In genomic region chr17:69402052-69402451, GRCh38 we compare ENCODE assay signal across 22 cellular contexts. TPM values are rescaled to one million over a fixed set of nuclear protein-coding genes. Genes with fewer than 3 reads are reported as not detected.
A peak's percentile ranks its signal among the peaks of the same experiment; 100 is the strongest.
DNase-seq lines count a peak whose midpoint lies in the region; ATAC-seq and TF ChIP-seq lines count a peak whose summit lies in the region.
"Had no signal": no experiment of that assay in that cellular context is flagged by ENCODE, and none has a peak within 500 bp of the region (broad histone marks: within the 10 kb centered on the region; RNA-seq: fewer than 3 reads in every experiment).

No MANE protein-coding gene starts in this region.

- no peaks in the 10 kb centered on the region for H3K36me3 Mint-ChIP-seq in osteocyte (ENCODE audit: unreplicated experiment)
- H3K36me3 Mint-ChIP-seq in immature natural killer cell: no peaks in the 10 kb centered on the region
- peaks cover 3 to 6% of the 10 kb centered on the region in 2 donors for H3K36me3 Mint-ChIP-seq in stimulated activated naive B cell treated with anti-CD40 and anti-IgM and Interleukin-4, amounts not matched to agents 10 μg/mL and 1 μg/mL and 100 μg/mL, for 72 hours

- no peak overlapping the region for H3K4me3 ChIP-seq in astrocyte of the spinal cord (ENCODE audit: low read depth, low read length)
- H3K4me3 ChIP-seq: BLaER1 treated with 17β-estradiol and CSF1 and Interleukin-3, amounts not matched to agents 10 nM and 100 nM; SJCRH30 had no signal

- H3K27ac Mint-ChIP-seq in osteocyte (ENCODE audit: unreplicated experiment) (peak overlapping the region; percentile 44), immature natural killer cell (no peak overlapping the region)
- no peak overlapping the region for H3K27ac Mint-ChIP-seq in stimulated activated naive B cell treated with anti-CD40 and anti-IgM and Interleukin-4, amounts not matched to agents 10 μg/mL and 1 μg/mL and 100 μg/mL, for 72 hours
- H3K27ac Mint-ChIP-seq: CD4-positive, alpha-beta T cell; IgD-negative memory B cell had no signal

- in situ Hi-C loops in astrocyte of the spinal cord (cut with HindIII; ENCODE audit: low sequenced_read_pairs): no loop called here

- ATAC-seq in HG02798 (IDR thresholded peaks at IDR 0.05; ENCODE audit: poor library complexity, unreplicated experiment): no peak
- no peak for ATAC-seq in stimulated activated naive B cell treated with anti-CD40 and anti-IgM and Interleukin-4, amounts not matched to agents 10 μg/mL and 1 μg/mL and 100 μg/mL, for 72 hours (replicated peaks)
- ATAC-seq: Right ventricle myocardium inferior, SK-N-SH treated with all-trans-retinoic acid at 6 μM for 48 hours had no signal

- H3K27me3 Mint-ChIP-seq in osteocyte (ENCODE audit: unreplicated experiment) (no peaks in the 10 kb centered on the region), immature natural killer cell (ENCODE audit: low read depth in 3 of 3) (peaks cover 2 to 7% (median 2%) of the 10 kb centered on the region in 3 donors)
- H3K27me3 Mint-ChIP-seq in stimulated activated naive B cell treated with anti-CD40 and anti-IgM and Interleukin-4, amounts not matched to agents 10 μg/mL and 1 μg/mL and 100 μg/mL, for 72 hours: peaks cover 7 to 24% of the 10 kb centered on the region in 2 donors
- H3K27me3 Mint-ChIP-seq: CD4-positive, alpha-beta T cell had no signal

- DNase-seq in Daoy (ENCODE audit: low read depth) (peak; percentile 25), HS-27A (ENCODE audit: low read depth) (peak; percentile 24), astrocyte of the spinal cord (ENCODE audit: low read depth, low spot score) (peak; percentile 40), osteocyte (ENCODE audit: extremely low spot score, unreplicated experiment) (no peak), COR-L47 (lab: John Stamatoyannopoulos, UW) (no peak), immature natural killer cell (no peak)
- no peak for DNase-seq in stimulated activated naive B cell treated with anti-CD40 and anti-IgM and Interleukin-4, amounts not matched to agents 10 μg/mL and 1 μg/mL and 100 μg/mL, for 72 hours
- DNase-seq: AML-193; CD4-positive, alpha-beta T cell; NCI-H1048; NCI-H1417 treated with DMSO at 0.1 percent for 48 hours; NCI-H1694 treated with DMSO at 0.1 percent for 48 hours; NCI-H2081; NCI-H2227 treated with DMSO at 0.1 percent for 48 hours; NCI-H69; OCI-M1; SJCRH30 had no signal

- H3K4me3 Mint-ChIP-seq in osteocyte (ENCODE audit: unreplicated experiment) (no peak overlapping the region), immature natural killer cell (no peak overlapping the region)
- no peak overlapping the region for H3K4me3 Mint-ChIP-seq in stimulated activated naive B cell treated with anti-CD40 and anti-IgM and Interleukin-4, amounts not matched to agents 10 μg/mL and 1 μg/mL and 100 μg/mL, for 72 hours
- H3K4me3 Mint-ChIP-seq: CD4-positive, alpha-beta T cell; IgD-negative memory B cell had no signal

- TF ChIP-seq CTCF in astrocyte of the spinal cord (IDR thresholded peaks at IDR 0.05; ENCODE audit: low read depth, low read length) (no peak), osteocyte (IDR thresholded peaks at IDR 0.05) (no peak)

- H3K9me3 Mint-ChIP-seq in osteocyte (ENCODE audit: unreplicated experiment) (peaks cover 8% of the 10 kb centered on the region), immature natural killer cell (no peaks in the 10 kb centered on the region)
- peaks cover 4 to 6% of the 10 kb centered on the region in 2 donors for H3K9me3 Mint-ChIP-seq in stimulated activated naive B cell treated with anti-CD40 and anti-IgM and Interleukin-4, amounts not matched to agents 10 μg/mL and 1 μg/mL and 100 μg/mL, for 72 hours
- H3K9me3 Mint-ChIP-seq: CD4-positive, alpha-beta T cell; IgD-negative memory B cell had no signal

- H3K4me1 Mint-ChIP-seq in osteocyte (ENCODE audit: unreplicated experiment) (peaks cover 20% of the 10 kb centered on the region), immature natural killer cell (no peaks in the 10 kb centered on the region)
- H3K4me1 Mint-ChIP-seq in stimulated activated naive B cell treated with anti-CD40 and anti-IgM and Interleukin-4, amounts not matched to agents 10 μg/mL and 1 μg/mL and 100 μg/mL, for 72 hours: no peaks in the 10 kb centered on the region
- H3K4me1 Mint-ChIP-seq: IgD-negative memory B cell had no signal

RNA-seq across cellular contexts. Expression of gene MAP2K6, which starts 12.4 kb away (rescaled TPM):
- total RNA-seq in Daoy (2014; rRNA removed; shearing (Covaris generic)): 0.40 and 5.9 TPM in 2 replicates
- total RNA-seq in osteocyte: 2.8 TPM in 2 replicates
- 10 to 100 TPM; 11.6 to 14.5 (median 13.9) TPM for polyA plus RNA-seq in immature natural killer cell

Comparison
In these comparisons a context has a peak if more than half of its experiments do, and no peak if none do; other contexts are left out.
1. DNase-seq: peak in Daoy (single experiment), HS-27A (single experiment) and astrocyte of the spinal cord (single experiment); none in osteocyte (single experiment), COR-L47 (single experiment), immature natural killer cell (0 of 3) and stimulated activated naive B cell treated with anti-CD40 and anti-IgM and Interleukin-4, amounts not matched to agents 10 μg/mL and 1 μg/mL and 100 μg/mL, for 72 hours (single experiment).